8 cellular contexts compared by ENCODE assay signal in the genomic region with DNA sequence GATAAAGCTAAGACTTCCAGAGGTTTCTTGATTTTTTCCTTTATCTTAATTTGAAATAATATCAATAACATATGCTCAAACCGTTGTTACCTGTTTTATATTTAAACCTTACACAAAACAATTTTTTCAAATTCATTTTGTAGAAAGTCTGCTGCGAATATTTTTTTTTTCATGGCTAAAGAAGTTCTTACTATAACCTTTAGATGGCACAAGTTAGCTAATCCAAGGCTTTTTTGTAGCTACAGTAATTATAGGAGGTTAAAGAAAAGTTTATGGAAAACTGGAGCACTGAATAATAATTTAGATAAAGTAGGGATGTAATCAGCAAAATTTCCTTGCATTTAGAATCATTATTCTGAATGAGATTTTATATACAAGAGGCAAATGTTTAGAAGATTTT.
DNase-seq lines count a peak whose midpoint lies in the region; ATAC-seq and TF ChIP-seq lines count a peak whose summit lies in the region.

No MANE protein-coding gene starts in this region.

- no peak for ATAC-seq in HG02973 (IDR thresholded peaks at IDR 0.05; ENCODE audit: unreplicated experiment)
- no peak for ATAC-seq in GM18870 (IDR thresholded peaks at IDR 0.05; ENCODE audit: unreplicated experiment)

- no peaks in the 10 kb centered on the region for H3K4me1 Mint-ChIP-seq in activated naive CD4-positive, alpha-beta T cell treated with anti-CD3 and anti-CD28 coated beads for 36 hours (ENCODE audit: low read depth)

- TF ChIP-seq CTCF in epithelial cell of esophagus (IDR thresholded peaks at IDR 0.05; ENCODE audit: insufficient read depth, low read depth, low read length, missing control alignments), result peak; percentile 59

- no peaks in the 10 kb centered on the region for H3K36me3 Mint-ChIP-seq in activated naive CD4-positive, alpha-beta T cell treated with anti-CD3 and anti-CD28 coated beads for 36 hours (ENCODE audit: low read depth)

- H3K27ac Mint-ChIP-seq in activated naive CD4-positive, alpha-beta T cell treated with anti-CD3 and anti-CD28 coated beads for 36 hours, result no peak overlapping the region

- H3K4me3 ChIP-seq in epithelial cell of esophagus (ENCODE audit: low read length), result no peak overlapping the region
- H3K4me3 ChIP-seq in skeletal muscle cell (ENCODE audit: low read depth, low read length), result no peak overlapping the region

- CTCF ChIA-PET in activated naive CD4-positive, alpha-beta T cell treated with anti-CD3 and anti-CD28 coated beads for 36 hours (lab: Charles Lee), result interaction anchor here (0.6 to 0.7 kb wide), 2 partner anchors 14 to 206 kb away, joined by 3 read pairs; no protein-coding TSS in a partner anchor

- H3K27me3 Mint-ChIP-seq in activated naive CD4-positive, alpha-beta T cell treated with anti-CD3 and anti-CD28 coated beads for 36 hours (ENCODE audit: low read depth), result peaks cover 11% of the 10 kb centered on the region

- H3K9me3 Mint-ChIP-seq in activated naive CD4-positive, alpha-beta T cell treated with anti-CD3 and anti-CD28 coated beads for 36 hours, result no peaks in the 10 kb centered on the region

- intact Hi-C loops in activated naive CD4-positive, alpha-beta T cell treated with anti-CD3 and anti-CD28 coated beads for 36 hours (cut with micrococcal nuclease), result no loop called here

- H3K4me3 Mint-ChIP-seq in activated naive CD4-positive, alpha-beta T cell treated with anti-CD3 and anti-CD28 coated beads for 36 hours, result no peak overlapping the region

- DNase-seq in NCI-H2029 (lab: John Stamatoyannopoulos, UW) (peak; percentile 5), NCI-H2029 treated with DMSO at 0.1 percent for 48 hours (lab: John Stamatoyannopoulos, UW) (no peak), NCI-H526 treated with DMSO at 0.1 percent for 48 hours (lab: John Stamatoyannopoulos, UW) (peak; percentile 23), epithelial cell of esophagus (ENCODE audit: low read depth) (peak; percentile 55), skeletal muscle cell (ENCODE audit: low read depth) (peak; percentile 6)
- DNase-seq in activated naive CD4-positive, alpha-beta T cell treated with anti-CD3 and anti-CD28 coated beads for 36 hours, result no peak

Comparison
In these comparisons a context has a peak if more than half of its experiments do, and no peak if none do; other contexts are left out.
1. DNase-seq: peak in NCI-H2029 (single experiment), NCI-H526 treated with DMSO at 0.1 percent for 48 hours (single experiment), epithelial cell of esophagus (single experiment) and skeletal muscle cell (single experiment); none in NCI-H2029 treated with DMSO at 0.1 percent for 48 hours (single experiment) and activated naive CD4-positive, alpha-beta T cell treated with anti-CD3 and anti-CD28 coated beads for 36 hours (single experiment).